Comparison of ENCODE assay signal across 11 cellular contexts in the genomic region with DNA sequence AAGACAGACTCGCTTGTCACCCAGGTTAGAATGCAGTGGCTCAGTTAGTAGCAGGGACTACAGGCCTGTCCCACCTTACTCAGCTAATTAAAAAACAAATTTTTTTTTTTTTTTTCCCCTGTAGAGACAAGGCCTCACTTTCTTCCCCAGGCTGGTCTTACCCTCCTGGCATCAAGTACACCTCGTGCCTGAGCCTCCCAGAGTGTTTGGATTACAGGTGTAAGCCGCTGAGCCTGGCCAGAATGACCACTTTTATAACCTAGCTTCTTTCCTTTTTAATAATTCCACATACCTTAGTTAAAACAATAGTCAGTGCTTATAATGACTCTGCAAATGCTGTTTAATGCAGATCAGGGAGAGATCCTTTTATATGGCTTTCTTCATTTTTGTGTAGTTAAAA. TPM values are rescaled to one million over a fixed set of nuclear protein-coding genes. Genes with fewer than 3 reads are reported as not detected.
DNase-seq lines count a peak whose midpoint lies in the region; ATAC-seq and TF ChIP-seq lines count a peak whose summit lies in the region.
"Had no signal": no experiment of that assay in that cellular context is flagged by ENCODE, and none has a peak within 500 bp of the region (broad histone marks: within the 10 kb centered on the region; RNA-seq: fewer than 3 reads in every experiment).

No MANE protein-coding gene starts in this region.

- H3K9me2 ChIP-seq in OCI-LY1 (ENCODE audit: low read depth, low read length), result no peaks in the 10 kb centered on the region

- H3K36me3 ChIP-seq in OCI-LY1 (ENCODE audit: insufficient read depth, low read length) (peaks cover 32% of the 10 kb centered on the region; the same call in 1 of the 2 replicates), suprapubic skin (no peaks in the 10 kb centered on the region)
- H3K36me3 ChIP-seq: HAP-1 had no signal

- intact Hi-C loops in activated CD8-positive, alpha-beta T cell treated with anti-CD3 and anti-CD28 coated beads for 36 hours (cut with micrococcal nuclease), result no loop called here

- H3K4me1 ChIP-seq in OCI-LY1 (ENCODE audit: insufficient read depth, low read length, severe bottlenecking), result peaks cover 16% of the 10 kb centered on the region
- peaks cover 23% of the 10 kb centered on the region for H3K4me1 ChIP-seq in suprapubic skin

- no peaks in the 10 kb centered on the region for H3K27me3 Mint-ChIP-seq in activated CD8-positive, alpha-beta T cell treated with anti-CD3 and anti-CD28 coated beads for 36 hours
- no peaks in the 10 kb centered on the region for H3K27me3 Mint-ChIP-seq in activated CD8-positive, alpha-beta T cell treated with anti-CD3 and anti-CD28 coated beads, Interleukin-2, amount 10 ng/mL, durations not matched to agents 7 days and 5 days (ENCODE audit: low read depth)
- no peaks in the 10 kb centered on the region for H3K27me3 Mint-ChIP-seq in glutamatergic neuron (ENCODE audit: unreplicated experiment)

- H3K27ac ChIP-seq in OCI-LY1 (ENCODE audit: low read depth, low read length, poor library complexity, severe bottlenecking) (peak overlapping the region; percentile 65), suprapubic skin (peak overlapping the region; percentile 74)
- H3K27ac ChIP-seq: PC-9 had no signal

- peak overlapping the region; percentile 21; the same call in 1 of the 2 replicates for H3K9ac ChIP-seq in OCI-LY1 (ENCODE audit: low read length)

- H3K9me3 ChIP-seq in OCI-LY1 (ENCODE audit: low read length) (no peaks in the 10 kb centered on the region), suprapubic skin (no peaks in the 10 kb centered on the region)
- H3K9me3 ChIP-seq: HAP-1 had no signal

- DNase-seq in activated CD8-positive, alpha-beta T cell treated with anti-CD3 and anti-CD28 coated beads for 36 hours, result no peak
- DNase-seq in activated CD8-positive, alpha-beta T cell treated with anti-CD3 and anti-CD28 coated beads, Interleukin-2, amount 10 ng/mL, durations not matched to agents 7 days and 5 days, result no peak
- no peak for DNase-seq in glutamatergic neuron
- no peak for DNase-seq in suprapubic skin (ENCODE audit: low spot score in 2 of 2)
- no peak for DNase-seq in SIG-M5 treated with dmso at 0.1 percent for 504 hours (lab: John Stamatoyannopoulos, UW; ENCODE audit: unreplicated experiment)
- no peak for DNase-seq in GDM1 (lab: John Stamatoyannopoulos, UW)
- DNase-seq: PC-9; stimulated activated CD8-positive, alpha-beta memory T cell treated with anti-CD3 and anti-CD28 coated beads, Interleukin-4, amount 100 ng/mL, for 48 hours had no signal

- no peak for TF ChIP-seq POLR2A in suprapubic skin (IDR thresholded peaks at IDR 0.05)

- POLR2A ChIA-PET in activated CD8-positive, alpha-beta T cell treated with anti-CD3 and anti-CD28 coated beads for 36 hours (lab: Charles Lee), result interaction anchor here (0.9 to 1.0 kb wide), 2 partner anchors 9 to 28 kb away, joined by 3 read pairs; no protein-coding TSS in a partner anchor
- POLR2A ChIA-PET in activated CD8-positive, alpha-beta T cell treated with anti-CD3 and anti-CD28 coated beads, Interleukin-2, amount 10 ng/mL, durations not matched to agents 7 days and 5 days (lab: Charles Lee), result no interaction called here

- H4K20me1 ChIP-seq in OCI-LY1 (ENCODE audit: insufficient read depth, low read length), result no peaks in the 10 kb centered on the region

- H3K4me3 ChIP-seq in OCI-LY1 (ENCODE audit: low read depth, low read length, poor library complexity, severe bottlenecking) (no peak overlapping the region), suprapubic skin (no peak overlapping the region)
- H3K4me3 ChIP-seq: HAP-1, PC-9 had no signal

- TF ChIP-seq EP300 in suprapubic skin (IDR thresholded peaks at IDR 0.05), result no peak

- 73% methylated on average over 3 of the region's 3 CpGs for WGBS in suprapubic skin

- CTCF ChIA-PET in activated CD8-positive, alpha-beta T cell treated with anti-CD3 and anti-CD28 coated beads for 36 hours (lab: Charles Lee), result interaction anchor here (1.2 to 1.4 kb wide), 2 partner anchors 69 to 76 kb away, joined by 3 to 5 read pairs; no protein-coding TSS in a partner anchor
- CTCF ChIA-PET in activated CD8-positive, alpha-beta T cell treated with anti-CD3 and anti-CD28 coated beads, Interleukin-2, amount 10 ng/mL, durations not matched to agents 7 days and 5 days (lab: Charles Lee), result interaction anchor here (0.9 to 1.2 kb wide), 3 partner anchors 24 to 69 kb away, joined by 3 to 4 read pairs (median 3); no protein-coding TSS in a partner anchor

- peaks cover 8% of the 10 kb centered on the region for H3K36me3 Mint-ChIP-seq in activated CD8-positive, alpha-beta T cell treated with anti-CD3 and anti-CD28 coated beads for 36 hours (ENCODE audit: low read depth)
- peaks cover 7% of the 10 kb centered on the region for H3K36me3 Mint-ChIP-seq in activated CD8-positive, alpha-beta T cell treated with anti-CD3 and anti-CD28 coated beads, Interleukin-2, amount 10 ng/mL, durations not matched to agents 7 days and 5 days (ENCODE audit: low read depth)
- H3K36me3 Mint-ChIP-seq in glutamatergic neuron (ENCODE audit: unreplicated experiment), result no peaks in the 10 kb centered on the region

- H3K27me3 ChIP-seq in OCI-LY1 (ENCODE audit: insufficient read depth, low read length) (no peaks in the 10 kb centered on the region), suprapubic skin (no peaks in the 10 kb centered on the region)

- H3K4me2 ChIP-seq in OCI-LY1 (ENCODE audit: low read length), result peak overlapping the region; percentile 25; the same call in 1 of the 2 replicates
- H3K4me2 ChIP-seq: PC-9 had no signal

- H3K27ac Mint-ChIP-seq in activated CD8-positive, alpha-beta T cell treated with anti-CD3 and anti-CD28 coated beads for 36 hours, result peak overlapping the region; percentile 40
- H3K27ac Mint-ChIP-seq in activated CD8-positive, alpha-beta T cell treated with anti-CD3 and anti-CD28 coated beads, Interleukin-2, amount 10 ng/mL, durations not matched to agents 7 days and 5 days, result no peak overlapping the region
- H3K27ac Mint-ChIP-seq in glutamatergic neuron (ENCODE audit: unreplicated experiment), result peak overlapping the region; percentile 97

- H2AFZ ChIP-seq in OCI-LY1 (ENCODE audit: low read length), result no peak overlapping the region
- H2AFZ ChIP-seq: PC-9 had no signal

- H3K4me1 Mint-ChIP-seq in activated CD8-positive, alpha-beta T cell treated with anti-CD3 and anti-CD28 coated beads for 36 hours (ENCODE audit: low read depth), result peaks cover 36% of the 10 kb centered on the region
- H3K4me1 Mint-ChIP-seq in activated CD8-positive, alpha-beta T cell treated with anti-CD3 and anti-CD28 coated beads, Interleukin-2, amount 10 ng/mL, durations not matched to agents 7 days and 5 days (ENCODE audit: low read depth), result peaks cover 12% of the 10 kb centered on the region
- peaks cover 30% of the 10 kb centered on the region for H3K4me1 Mint-ChIP-seq in glutamatergic neuron (ENCODE audit: low read depth, unreplicated experiment)

- H3K9me3 Mint-ChIP-seq in activated CD8-positive, alpha-beta T cell treated with anti-CD3 and anti-CD28 coated beads for 36 hours, result no peaks in the 10 kb centered on the region
- no peaks in the 10 kb centered on the region for H3K9me3 Mint-ChIP-seq in activated CD8-positive, alpha-beta T cell treated with anti-CD3 and anti-CD28 coated beads, Interleukin-2, amount 10 ng/mL, durations not matched to agents 7 days and 5 days (ENCODE audit: insufficient read depth)
- H3K9me3 Mint-ChIP-seq in glutamatergic neuron (ENCODE audit: unreplicated experiment), result no peaks in the 10 kb centered on the region

- peaks cover 99% of the 10 kb centered on the region for H3K79me2 ChIP-seq in OCI-LY1 (ENCODE audit: insufficient read depth, low read length)

- no peak for ATAC-seq in activated CD8-positive, alpha-beta T cell treated with anti-CD3 and anti-CD28 coated beads for 36 hours
- ATAC-seq in activated CD8-positive, alpha-beta T cell treated with anti-CD3 and anti-CD28 coated beads, Interleukin-2, amount 10 ng/mL, durations not matched to agents 7 days and 5 days, result no peak
- ATAC-seq in HG03342 (IDR thresholded peaks at IDR 0.05; ENCODE audit: unreplicated experiment), result no peak

- no peaks in the 10 kb centered on the region for H3F3A ChIP-seq in OCI-LY1 (ENCODE audit: insufficient read depth, low read length)

- H3K4me3 Mint-ChIP-seq in activated CD8-positive, alpha-beta T cell treated with anti-CD3 and anti-CD28 coated beads for 36 hours, result no peak overlapping the region
- no peak overlapping the region for H3K4me3 Mint-ChIP-seq in activated CD8-positive, alpha-beta T cell treated with anti-CD3 and anti-CD28 coated beads, Interleukin-2, amount 10 ng/mL, durations not matched to agents 7 days and 5 days
- peak overlapping the region; percentile 45 for H3K4me3 Mint-ChIP-seq in glutamatergic neuron (ENCODE audit: unreplicated experiment)

- no peak for TF ChIP-seq CTCF in activated CD8-positive, alpha-beta T cell treated with anti-CD3 and anti-CD28 coated beads for 36 hours (IDR thresholded peaks at IDR 0.05)
- TF ChIP-seq CTCF in OCI-LY1 (IDR thresholded peaks at IDR 0.05; ENCODE audit: low read length), result no peak
- TF ChIP-seq CTCF in glutamatergic neuron (IDR thresholded peaks at IDR 0.05; ENCODE audit: partially characterized antibody, unreplicated experiment), result no peak
- no peak for TF ChIP-seq CTCF in suprapubic skin (IDR thresholded peaks at IDR 0.05)

RNA-seq across cellular contexts. Expression of a gene that starts 31.3 kb away (rescaled TPM):
- total RNA-seq in activated CD8-positive, alpha-beta T cell treated with anti-CD3 and anti-CD28 coated beads for 36 hours, result 10 to 100 TPM; 16.5 to 21.9 TPM
- total RNA-seq in activated CD8-positive, alpha-beta T cell treated with anti-CD3 and anti-CD28 coated beads, Interleukin-2, amount 10 ng/mL, durations not matched to agents 7 days and 5 days, result 10 to 100 TPM; 24.5 to 27.4 TPM
- total RNA-seq in glutamatergic neuron (ENCODE audit: unreplicated experiment) (27.0 TPM), suprapubic skin (10 to 100 TPM; 17.1 to 19.7 (median 18.3) TPM)
